26 cellular contexts compared by ENCODE assay signal in genomic region chr3:46833346-46834300, GRCh38. TPM values are rescaled to one million over a fixed set of nuclear protein-coding genes. Genes with fewer than 3 reads are reported as not detected.
DNase-seq lines count a peak whose midpoint lies in the region; ATAC-seq, FAIRE-seq and TF ChIP-seq lines count a peak whose summit lies in the region.
"Had no signal": no experiment of that assay in that cellular context is flagged by ENCODE, and none has a peak within 500 bp of the region (broad histone marks: within the 10 kb centered on the region; RNA-seq: fewer than 3 reads in every experiment).

No MANE protein-coding gene starts in this region.

- no peak overlapping the region for H3K9ac ChIP-seq in kidney (ENCODE audit: low read length in 2 of 2)
- H3K9ac ChIP-seq: GM23248, KMS-11 had no signal

- H3K36me3 ChIP-seq in kidney (ENCODE audit: control insufficient read depth in 1 of 2, insufficient read depth in 2 of 2, low read length in 2 of 2) = no peaks in the 10 kb centered on the region
- H3K36me3 ChIP-seq: BE2C had no signal

- H3K9me3 ChIP-seq in kidney (ENCODE audit: control insufficient read depth in 1 of 2, low read length in 2 of 2) = no peaks in the 10 kb centered on the region
- H3K9me3 ChIP-seq: BE2C had no signal

- no peak overlapping the region for H3K4me3 Mint-ChIP-seq in activated CD8-positive, alpha-beta T cell treated with anti-CD3 and anti-CD28 coated beads, Interleukin-2, amount 10 ng/mL, durations not matched to agents 7 days and 5 days
- H3K4me3 Mint-ChIP-seq in activated CD8-positive, alpha-beta T cell treated with anti-CD3 and anti-CD28 coated beads for 36 hours = no peak overlapping the region
- H3K4me3 Mint-ChIP-seq in stimulated activated memory B cell treated with anti-CD40 and anti-IgM and Interleukin-4, amounts not matched to agents 10 μg/mL and 1 μg/mL and 100 μg/mL, for 72 hours = no peak overlapping the region
- H3K4me3 Mint-ChIP-seq: CD4-positive, CD25-positive, alpha-beta regulatory T cell had no signal

- peaks cover 6% of the 10 kb centered on the region for H3K9me3 Mint-ChIP-seq in activated CD8-positive, alpha-beta T cell treated with anti-CD3 and anti-CD28 coated beads, Interleukin-2, amount 10 ng/mL, durations not matched to agents 7 days and 5 days (ENCODE audit: insufficient read depth)
- peaks cover 13% of the 10 kb centered on the region for H3K9me3 Mint-ChIP-seq in activated CD8-positive, alpha-beta T cell treated with anti-CD3 and anti-CD28 coated beads for 36 hours
- H3K9me3 Mint-ChIP-seq in stimulated activated memory B cell treated with anti-CD40 and anti-IgM and Interleukin-4, amounts not matched to agents 10 μg/mL and 1 μg/mL and 100 μg/mL, for 72 hours = peaks cover 12% of the 10 kb centered on the region

- H3K27me3 Mint-ChIP-seq in activated CD8-positive, alpha-beta T cell treated with anti-CD3 and anti-CD28 coated beads, Interleukin-2, amount 10 ng/mL, durations not matched to agents 7 days and 5 days (ENCODE audit: low read depth) = no peaks in the 10 kb centered on the region
- no peaks in the 10 kb centered on the region for H3K27me3 Mint-ChIP-seq in activated CD8-positive, alpha-beta T cell treated with anti-CD3 and anti-CD28 coated beads for 36 hours
- peaks cover 10% of the 10 kb centered on the region for H3K27me3 Mint-ChIP-seq in stimulated activated memory B cell treated with anti-CD40 and anti-IgM and Interleukin-4, amounts not matched to agents 10 μg/mL and 1 μg/mL and 100 μg/mL, for 72 hours

- peaks cover 3% of the 10 kb centered on the region for H3K36me3 Mint-ChIP-seq in activated CD8-positive, alpha-beta T cell treated with anti-CD3 and anti-CD28 coated beads, Interleukin-2, amount 10 ng/mL, durations not matched to agents 7 days and 5 days (ENCODE audit: low read depth)
- no peaks in the 10 kb centered on the region for H3K36me3 Mint-ChIP-seq in activated CD8-positive, alpha-beta T cell treated with anti-CD3 and anti-CD28 coated beads for 36 hours (ENCODE audit: low read depth)
- H3K36me3 Mint-ChIP-seq in stimulated activated memory B cell treated with anti-CD40 and anti-IgM and Interleukin-4, amounts not matched to agents 10 μg/mL and 1 μg/mL and 100 μg/mL, for 72 hours = peaks cover 15% of the 10 kb centered on the region

- DNase-seq in activated CD8-positive, alpha-beta T cell treated with anti-CD3 and anti-CD28 coated beads, Interleukin-2, amount 10 ng/mL, durations not matched to agents 7 days and 5 days = peak; percentile 18
- DNase-seq in activated CD8-positive, alpha-beta T cell treated with anti-CD3 and anti-CD28 coated beads for 36 hours = no peak
- DNase-seq in HEK293T (ENCODE audit: extremely low spot score) (peak; percentile 1), kidney (peak; percentile 76), DMS 273 (lab: John Stamatoyannopoulos, UW; ENCODE audit: unreplicated experiment) (no peak), OCI-M1 (lab: John Stamatoyannopoulos, UW) (no peak)
- DNase-seq: 8988T; BE2C; CD4-positive, CD25-positive, alpha-beta regulatory T cell; COR-L47; DMS153; GDM1; GM23248; MV-4-11; NCI-H187; NCI-H2107; NCI-H510A; NCI-H774; SIG-M5 had no signal

- no peak overlapping the region for H3K4me3 ChIP-seq in kidney (ENCODE audit: low read length in 2 of 2)
- H3K4me3 ChIP-seq: GM23248 had no signal

- no peak overlapping the region for H3K27ac Mint-ChIP-seq in activated CD8-positive, alpha-beta T cell treated with anti-CD3 and anti-CD28 coated beads, Interleukin-2, amount 10 ng/mL, durations not matched to agents 7 days and 5 days
- no peak overlapping the region for H3K27ac Mint-ChIP-seq in activated CD8-positive, alpha-beta T cell treated with anti-CD3 and anti-CD28 coated beads for 36 hours
- H3K27ac Mint-ChIP-seq in stimulated activated memory B cell treated with anti-CD40 and anti-IgM and Interleukin-4, amounts not matched to agents 10 μg/mL and 1 μg/mL and 100 μg/mL, for 72 hours = no peak overlapping the region
- H3K27ac Mint-ChIP-seq: CD4-positive, CD25-positive, alpha-beta regulatory T cell had no signal

- peaks cover 6% of the 10 kb centered on the region for H3K4me1 Mint-ChIP-seq in activated CD8-positive, alpha-beta T cell treated with anti-CD3 and anti-CD28 coated beads, Interleukin-2, amount 10 ng/mL, durations not matched to agents 7 days and 5 days (ENCODE audit: low read depth)
- peaks cover 13% of the 10 kb centered on the region for H3K4me1 Mint-ChIP-seq in activated CD8-positive, alpha-beta T cell treated with anti-CD3 and anti-CD28 coated beads for 36 hours (ENCODE audit: low read depth)
- H3K4me1 Mint-ChIP-seq in stimulated activated memory B cell treated with anti-CD40 and anti-IgM and Interleukin-4, amounts not matched to agents 10 μg/mL and 1 μg/mL and 100 μg/mL, for 72 hours = no peaks in the 10 kb centered on the region

- no peak overlapping the region for H3K27ac ChIP-seq in kidney (ENCODE audit: low read depth in 2 of 2, low read length in 2 of 2)
- H3K27ac ChIP-seq: GM23248, KMS-11 had no signal

- no peak for TF ChIP-seq CTCF in activated CD8-positive, alpha-beta T cell treated with anti-CD3 and anti-CD28 coated beads for 36 hours (IDR thresholded peaks at IDR 0.05)
- TF ChIP-seq CTCF in kidney (IDR thresholded peaks at IDR 0.05; ENCODE audit: borderline replicate concordance, extremely low read depth, insufficient read depth) = no peak

- ATAC-seq in activated CD8-positive, alpha-beta T cell treated with anti-CD3 and anti-CD28 coated beads, Interleukin-2, amount 10 ng/mL, durations not matched to agents 7 days and 5 days = no peak
- no peak for ATAC-seq in activated CD8-positive, alpha-beta T cell treated with anti-CD3 and anti-CD28 coated beads for 36 hours
- ATAC-seq in stimulated activated memory B cell treated with anti-CD40 and anti-IgM and Interleukin-4, amounts not matched to agents 10 μg/mL and 1 μg/mL and 100 μg/mL, for 72 hours = peak; percentile 31
- no peak for ATAC-seq in HG02870 (IDR thresholded peaks at IDR 0.05; ENCODE audit: unreplicated experiment)

- no peak for FAIRE-seq in kidney (lab: Jason Lieb, UNC)

- intact Hi-C loops in activated CD8-positive, alpha-beta T cell treated with anti-CD3 and anti-CD28 coated beads for 36 hours (cut with micrococcal nuclease) = no loop called here
- intact Hi-C loops in kidney (cut with DNase I) = no loop called here

- POLR2A ChIA-PET in activated CD8-positive, alpha-beta T cell treated with anti-CD3 and anti-CD28 coated beads, Interleukin-2, amount 10 ng/mL, durations not matched to agents 7 days and 5 days (lab: Charles Lee) = no interaction called here
- POLR2A ChIA-PET in activated CD8-positive, alpha-beta T cell treated with anti-CD3 and anti-CD28 coated beads for 36 hours (lab: Charles Lee) = no interaction called here
- POLR2A ChIA-PET in HEK293T (lab: Yijun Ruan, JAX) = no interaction called here

- CTCF ChIA-PET in activated CD8-positive, alpha-beta T cell treated with anti-CD3 and anti-CD28 coated beads, Interleukin-2, amount 10 ng/mL, durations not matched to agents 7 days and 5 days (lab: Charles Lee) = no interaction called here
- CTCF ChIA-PET in activated CD8-positive, alpha-beta T cell treated with anti-CD3 and anti-CD28 coated beads for 36 hours (lab: Charles Lee) = no interaction called here
- CTCF ChIA-PET in HEK293T (lab: Yijun Ruan, JAX) = no interaction called here

- no peaks in the 10 kb centered on the region for H3K4me1 ChIP-seq in kidney (ENCODE audit: control insufficient read depth in 1 of 2, insufficient read depth in 1 of 2, low read depth in 1 of 2, low read length in 2 of 2)
- H3K4me1 ChIP-seq: BE2C had no signal

TF ChIP-seq in HEK293T, 16 proteins besides CTCF, POLR2A, EP300 and RAD21:
- TF ChIP-seq ARNT (IDR thresholded peaks at IDR 0.05) = no peak
- TF ChIP-seq BHLHE40 (IDR thresholded peaks at IDR 0.05; ENCODE audit: borderline replicate concordance) = no peak
- TF ChIP-seq SP1 (IDR thresholded peaks at IDR 0.05) = no peak
- TF ChIP-seq TARDBP (IDR thresholded peaks at IDR 0.05) = no peak
- no peak for TF ChIP-seq L3MBTL2 (conservative IDR thresholded peaks at IDR 0.05)
- TF ChIP-seq FOXK2 (IDR thresholded peaks at IDR 0.05) = no peak
- TF ChIP-seq PKNOX1 (IDR thresholded peaks at IDR 0.05) = no peak
- TF ChIP-seq SUZ12 (IDR thresholded peaks at IDR 0.05) = no peak
- no peak for TF ChIP-seq NFRKB (IDR thresholded peaks at IDR 0.05)
- no peak for TF ChIP-seq FOXM1 (IDR thresholded peaks at IDR 0.05; ENCODE audit: borderline replicate concordance)
- TF ChIP-seq CTBP1 (IDR thresholded peaks at IDR 0.05; ENCODE audit: borderline replicate concordance) = no peak
- TF ChIP-seq ZNF384 (IDR thresholded peaks at IDR 0.05) = no peak
- TF ChIP-seq HDGF (IDR thresholded peaks at IDR 0.05; ENCODE audit: borderline replicate concordance) = no peak
- TF ChIP-seq ELF4 (IDR thresholded peaks at IDR 0.05) = no peak
- TF ChIP-seq LEF1 (IDR thresholded peaks at IDR 0.05; ENCODE audit: borderline replicate concordance) = no peak
- no peak for TF ChIP-seq FOXA1 (IDR thresholded peaks at IDR 0.05)
TF ChIP-seq in HEK293T: peak in this region for 0.

RNA-seq across cellular contexts. Expression of gene MYL3, which starts 29.6 kb away (rescaled TPM):
- total RNA-seq in activated CD8-positive, alpha-beta T cell treated with anti-CD3 and anti-CD28 coated beads, Interleukin-2, amount 10 ng/mL, durations not matched to agents 7 days and 5 days = not detected
- total RNA-seq in activated CD8-positive, alpha-beta T cell treated with anti-CD3 and anti-CD28 coated beads for 36 hours = not detected
- 41.3 TPM for total RNA-seq in kidney
- 81.9 TPM for polyA plus RNA-seq in kidney (ENCODE audit: insufficient read depth, low read depth, low replicate concordance)
- total RNA-seq: CD4-positive, CD25-positive, alpha-beta regulatory T cell; Daoy; GM23248; HT-29; RPMI7951 had no signal
- polyA plus RNA-seq: AG04450; CD4-positive, CD25-positive, alpha-beta regulatory T cell; GM23248 had no signal

RNA-seq across cellular contexts. Expression of gene PTH1R, which starts 43.9 kb away (rescaled TPM):
- total RNA-seq in activated CD8-positive, alpha-beta T cell treated with anti-CD3 and anti-CD28 coated beads, Interleukin-2, amount 10 ng/mL, durations not matched to agents 7 days and 5 days = not detected
- total RNA-seq in activated CD8-positive, alpha-beta T cell treated with anti-CD3 and anti-CD28 coated beads for 36 hours = not detected
- total RNA-seq in kidney = 286 TPM
- 1,885 TPM for polyA plus RNA-seq in kidney (ENCODE audit: insufficient read depth, low read depth, low replicate concordance)
- total RNA-seq: CD4-positive, CD25-positive, alpha-beta regulatory T cell; Daoy; HT-29; RPMI7951 had no signal
- polyA plus RNA-seq: CD4-positive, CD25-positive, alpha-beta regulatory T cell had no signal

Comparison
In these comparisons a context has a peak if more than half of its experiments do, and no peak if none do; other contexts are left out.
1. DNase-seq: peak in activated CD8-positive, alpha-beta T cell treated with anti-CD3 and anti-CD28 coated beads, Interleukin-2, amount 10 ng/mL, durations not matched to agents 7 days and 5 days (single experiment), HEK293T (single experiment) and kidney (single experiment); none in activated CD8-positive, alpha-beta T cell treated with anti-CD3 and anti-CD28 coated beads for 36 hours (single experiment), DMS 273 (single experiment) and OCI-M1 (single experiment).
2. RNA of gene MYL3, which starts 29.6 kb away (total RNA-seq): 41.3 TPM in kidney (single experiment); not detected in activated CD8-positive, alpha-beta T cell treated with anti-CD3 and anti-CD28 coated beads, Interleukin-2, amount 10 ng/mL, durations not matched to agents 7 days and 5 days and not detected in activated CD8-positive, alpha-beta T cell treated with anti-CD3 and anti-CD28 coated beads for 36 hours; every median in the first group is over 10 times any median in the second.
3. RNA of gene PTH1R, which starts 43.9 kb away (total RNA-seq): 286 TPM in kidney (single experiment); not detected in activated CD8-positive, alpha-beta T cell treated with anti-CD3 and anti-CD28 coated beads, Interleukin-2, amount 10 ng/mL, durations not matched to agents 7 days and 5 days and not detected in activated CD8-positive, alpha-beta T cell treated with anti-CD3 and anti-CD28 coated beads for 36 hours; every median in the first group is over 100 times any median in the second.